In the genomic region with DNA sequence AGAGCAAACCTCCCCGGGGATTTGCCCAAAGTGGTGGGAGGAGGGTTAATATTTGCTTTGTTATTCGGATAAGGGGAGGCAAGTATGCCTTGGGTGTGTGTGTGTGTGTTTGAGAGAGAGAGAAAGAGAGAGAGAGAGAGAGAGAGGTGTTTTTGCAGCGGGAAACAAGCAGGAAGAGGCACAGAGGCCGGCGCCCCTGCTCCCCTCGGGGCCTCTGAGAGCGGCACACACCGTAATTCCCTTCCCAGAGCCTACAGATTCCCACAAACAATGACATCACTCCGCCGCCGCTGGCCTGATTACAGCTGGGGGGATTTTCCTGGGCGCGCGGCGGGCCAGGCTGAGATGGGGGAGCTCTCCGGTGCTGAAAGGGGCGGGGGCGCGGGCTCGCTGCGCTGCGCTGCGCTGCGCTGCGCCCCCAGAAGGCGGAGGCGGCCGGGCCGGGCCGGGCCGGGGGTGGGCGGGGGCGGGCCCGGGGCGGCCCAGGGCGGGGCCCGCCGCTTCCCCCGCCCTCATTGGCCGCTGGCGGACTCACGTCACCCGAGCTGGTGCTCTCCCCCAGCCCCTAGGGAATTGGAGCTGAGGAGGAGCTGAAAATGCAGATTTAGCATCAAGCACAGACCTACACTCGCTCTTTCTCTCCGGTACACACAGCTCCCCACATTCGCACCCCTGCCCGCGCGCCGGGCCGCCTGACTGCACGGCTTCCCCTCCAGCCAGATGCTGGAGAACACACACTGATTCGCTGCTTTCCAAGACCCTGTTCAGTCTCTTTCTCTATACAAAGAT, we compare ENCODE assay signal across 8 cellular contexts. TPM values are rescaled to one million over a fixed set of nuclear protein-coding genes. Genes with fewer than 3 reads are reported as not detected.
DNase-seq lines count a peak whose midpoint lies in the region; ATAC-seq and TF ChIP-seq lines count a peak whose summit lies in the region.

A gene with protein sequence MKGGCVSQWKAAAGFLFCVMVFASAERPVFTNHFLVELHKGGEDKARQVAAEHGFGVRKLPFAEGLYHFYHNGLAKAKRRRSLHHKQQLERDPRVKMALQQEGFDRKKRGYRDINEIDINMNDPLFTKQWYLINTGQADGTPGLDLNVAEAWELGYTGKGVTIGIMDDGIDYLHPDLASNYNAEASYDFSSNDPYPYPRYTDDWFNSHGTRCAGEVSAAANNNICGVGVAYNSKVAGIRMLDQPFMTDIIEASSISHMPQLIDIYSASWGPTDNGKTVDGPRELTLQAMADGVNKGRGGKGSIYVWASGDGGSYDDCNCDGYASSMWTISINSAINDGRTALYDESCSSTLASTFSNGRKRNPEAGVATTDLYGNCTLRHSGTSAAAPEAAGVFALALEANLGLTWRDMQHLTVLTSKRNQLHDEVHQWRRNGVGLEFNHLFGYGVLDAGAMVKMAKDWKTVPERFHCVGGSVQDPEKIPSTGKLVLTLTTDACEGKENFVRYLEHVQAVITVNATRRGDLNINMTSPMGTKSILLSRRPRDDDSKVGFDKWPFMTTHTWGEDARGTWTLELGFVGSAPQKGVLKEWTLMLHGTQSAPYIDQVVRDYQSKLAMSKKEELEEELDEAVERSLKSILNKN (plus strand): TSS at position 631 of the 789 bp plus-strand sequence. CDS start 266 bp downstream, outside the sequence.

- ATAC-seq in left colon: peak; percentile 34
- no peak for ATAC-seq in thoracic aorta (ENCODE audit: insufficient number of reproducible peaks, low FRiP score, low read depth)

- in situ Hi-C loops in KBM-7 (cut with MboI; ENCODE audit: low pct_unique_long_range_greater_than_20kb, low sequenced_read_pairs): no loop called here

- H3K36me3 ChIP-seq in ES-I3 (ENCODE audit: insufficient read depth, low read length) (no peaks in the 10 kb centered on the region), thoracic aorta (no peaks in the 10 kb centered on the region)

- intact Hi-C loops in left colon (cut with DNase I, micrococcal nuclease): no loop called here

- DNase-seq in NCI-H2227 (lab: John Stamatoyannopoulos, UW; ENCODE audit: unreplicated experiment) (peak; percentile 99), choroid plexus epithelial cell (ENCODE audit: low read depth) (peak; percentile 18), left colon (peak in 1 of 2 donors; percentile 11), thoracic aorta (ENCODE audit: low spot score) (no peak), KBM-7 (no peak)
- DNase-seq in effector CD4-positive, alpha-beta T cell: no peak
- no peak for DNase-seq in activated CD4-positive, alpha-beta T cell treated with anti-CD3 and anti-CD28 coated beads for 1 hour

- H3K9ac ChIP-seq in ES-I3 (ENCODE audit: low read depth, low read length): peak within 1 kb of the TSS; percentile 41; the same call in 1 of the 2 replicates

- H3K4me3 ChIP-seq in choroid plexus epithelial cell (ENCODE audit: low read depth, low read length): no peak within 1 kb of the TSS
- H3K4me3 ChIP-seq in thoracic aorta: peak within 1 kb of the TSS; percentile 64

- H3K27ac ChIP-seq in thoracic aorta: no peak within 1 kb of the TSS

- H3K27me3 ChIP-seq in thoracic aorta (replicated peaks; ENCODE audit: insufficient read depth): no peaks in the 10 kb centered on the region

- no peaks in the 10 kb centered on the region for H3K4me1 ChIP-seq in ES-I3 (ENCODE audit: insufficient read depth, low read length)
- H3K4me1 ChIP-seq in thoracic aorta (ENCODE audit: control insufficient read depth in 1 of 2, low read depth in 2 of 2): peaks cover 3 to 10% of the 10 kb centered on the region in 2 donors

- TF ChIP-seq CTCF in choroid plexus epithelial cell (conservative IDR thresholded peaks at IDR 0.05; ENCODE audit: low read depth, low read length) (no peak), thoracic aorta (IDR thresholded peaks at IDR 0.05) (no peak)

- no peaks in the 10 kb centered on the region for H3K9me3 ChIP-seq in ES-I3 (ENCODE audit: control insufficient read depth, insufficient read depth, low read length)
- H3K9me3 ChIP-seq in thoracic aorta: no peaks in the 10 kb centered on the region

RNA-seq across cellular contexts. Expression of the gene that starts here (rescaled TPM):
- total RNA-seq in left colon: 1 to 10 TPM; 1.3 to 1.8 TPM
- total RNA-seq in thoracic aorta: 10 to 100 TPM in 1 of 2 donors, 1 to 10 TPM in 1; 1.2 to 16.2 TPM

Comparison
In these comparisons a context has a peak if more than half of its experiments do, and no peak if none do; other contexts are left out.
1. DNase-seq: peak in NCI-H2227 (single experiment) and choroid plexus epithelial cell (single experiment); none in thoracic aorta (single experiment), effector CD4-positive, alpha-beta T cell (single experiment), activated CD4-positive, alpha-beta T cell treated with anti-CD3 and anti-CD28 coated beads for 1 hour (single experiment) and KBM-7 (single experiment).